In genomic region chr6:31462964-31463940, GRCh38 we compare ENCODE assay signal across 8 cellular contexts. TPM values are rescaled to one million over a fixed set of nuclear protein-coding genes. Genes with fewer than 3 reads are reported as not detected.
A peak's percentile ranks its signal among the peaks of the same experiment; 100 is the strongest.
DNase-seq lines count a peak whose midpoint lies in the region; TF ChIP-seq lines count a peak whose summit lies in the region.

No MANE protein-coding gene starts in this region.

- no peak overlapping the region for H3K56ac ChIP-seq in H9 (ENCODE audit: insufficient read length, low read depth, low read length)

- WGBS in H9 (ENCODE audit: extremely low coverage, insufficient read length, low lambda C conversion rate), result no CpG with 5 or more reads among the region's 29 CpGs
- WGBS in smooth muscle cell (ENCODE audit: low lambda C conversion rate), result 32% methylated on average over 29 of the region's 29 CpGs

- H2BK5ac ChIP-seq in H9 (ENCODE audit: insufficient read length, low read length), result no peak overlapping the region

- H2AK5ac ChIP-seq in H9 (ENCODE audit: insufficient read length, low read length), result no peak overlapping the region

- no peak overlapping the region for H2BK120ac ChIP-seq in H9 (ENCODE audit: low read depth, low read length, poor library complexity, severe bottlenecking)

- H4K5ac ChIP-seq in H9 (ENCODE audit: insufficient read length, low read depth, low read length), result no peak overlapping the region

- H3K79me1 ChIP-seq in H9 (ENCODE audit: insufficient read depth, low read depth, low read length, poor library complexity, severe bottlenecking), result no peaks in the 10 kb centered on the region

- no peaks in the 10 kb centered on the region for H3K36me3 ChIP-seq in smooth muscle cell (ENCODE audit: low read depth)

- H3K4me2 ChIP-seq in H9 (ENCODE audit: insufficient read depth, insufficient read length, low read length) (peak overlapping the region; percentile 46), smooth muscle cell (peak overlapping the region; percentile 80)

- no peak overlapping the region for H4K91ac ChIP-seq in H9 (ENCODE audit: insufficient read length, low read depth, low read length)

- H3K18ac ChIP-seq in H9 (ENCODE audit: insufficient read length, low read depth, low read length), result peak overlapping the region; percentile 74

- peak overlapping the region in 1 of 3 experiments; percentile 64; a peak in 1 of 7 replicates for H3K27ac Mint-ChIP-seq in H9

- H2BK20ac ChIP-seq in H9 (ENCODE audit: low read depth, low read length, poor library complexity, severe bottlenecking), result no peak overlapping the region

- TF ChIP-seq CTCF in H9 (conservative IDR thresholded peaks at IDR 0.05), result no peak
- no peak for TF ChIP-seq CTCF in smooth muscle cell (IDR thresholded peaks at IDR 0.05; ENCODE audit: borderline replicate concordance, insufficient read depth, poor library complexity, severe bottlenecking)

- peaks cover 18% of the 10 kb centered on the region for H3K27me3 Mint-ChIP-seq in H9 (ENCODE audit: low read depth)

- no peaks in the 10 kb centered on the region for H3F3A ChIP-seq in smooth muscle cell (ENCODE audit: low read depth)

- H3K14ac ChIP-seq in H9 (ENCODE audit: insufficient read depth, low read length), result peak overlapping the region; percentile 71; the same call in 1 of the 2 replicates

- no peaks in the 10 kb centered on the region for H3K9me3 Mint-ChIP-seq in H9

- H3K4me1 ChIP-seq in H9 (ENCODE audit: insufficient read depth, low read length), result peaks cover 6% of the 10 kb centered on the region; the same call in 1 of the 2 replicates
- H3K4me1 ChIP-seq in smooth muscle cell (ENCODE audit: low read depth), result no peaks in the 10 kb centered on the region

- no peak overlapping the region for H3K23ac ChIP-seq in H9 (ENCODE audit: insufficient read length, low read depth, low read length)

- H3K79me2 ChIP-seq in H9 (ENCODE audit: insufficient read depth, low read length), result no peaks in the 10 kb centered on the region
- H3K79me2 ChIP-seq in smooth muscle cell (ENCODE audit: low read depth), result no peaks in the 10 kb centered on the region

- peak overlapping the region; percentile 47 for H3K4me3 ChIP-seq in smooth muscle cell

- H3K9ac ChIP-seq in H9 (ENCODE audit: extremely low read depth, insufficient read length, low read length) (no peak overlapping the region), smooth muscle cell (ENCODE audit: low read depth) (no peak overlapping the region)

- peaks cover 0 to 3% (median 0%) of the 10 kb centered on the region in 3 experiments; a peak in 1 of 7 replicates for H3K36me3 Mint-ChIP-seq in H9 (ENCODE audit: insufficient read depth in 1 of 3, low read depth in 3 of 3)

- no peak overlapping the region for H3K27ac ChIP-seq in H9 (ENCODE audit: insufficient read length, low read depth, low read length)
- H3K27ac ChIP-seq in caudate nucleus (ENCODE audit: low read depth, low read length), result peak overlapping the region; percentile 44
- H3K27ac ChIP-seq in smooth muscle cell (ENCODE audit: low read depth), result no peak overlapping the region

- H3K27me3 ChIP-seq in H9 (ENCODE audit: insufficient read depth, low read length) (no peaks in the 10 kb centered on the region), smooth muscle cell (ENCODE audit: low read depth) (peaks cover 4% of the 10 kb centered on the region)

- H4K20me1 ChIP-seq in H9 (ENCODE audit: control insufficient read depth, insufficient read depth, insufficient read length) (no peaks in the 10 kb centered on the region), smooth muscle cell (ENCODE audit: low read depth) (no peaks in the 10 kb centered on the region)

- DNase-seq in GM03348 (ENCODE audit: low spot score) (peak; percentile 84), H9 (peak; percentile 95), NCI-H1105 (lab: John Stamatoyannopoulos, UW) (peak; percentile 30), caudate nucleus (lab: John Stamatoyannopoulos, UW) (peak in 59 of 61 donors; percentile 9 to 95 (median 64)), inferior parietal cortex (ENCODE audit: extremely low spot score) (peak; percentile 75), smooth muscle cell (lab: John Stamatoyannopoulos, UW; ENCODE audit: unreplicated experiment) (no peak), KG1 (lab: John Stamatoyannopoulos, UW) (no peak)
- DNase-seq in activated CD4-positive, CD25-positive, alpha-beta regulatory T cell treated with anti-CD3 and anti-CD28 coated beads, Interleukin-2, amount 50 U/mL, for 16 hours (ENCODE audit: low read depth, low spot score), result peak; percentile 87

- peaks cover 12 to 19% of the 10 kb centered on the region in 2 experiments for H3K4me1 Mint-ChIP-seq in H9

- H3K9me3 ChIP-seq in H9 (ENCODE audit: control insufficient read depth, low read depth, low read length) (no peaks in the 10 kb centered on the region), smooth muscle cell (replicated peaks; ENCODE audit: low read depth) (no peaks in the 10 kb centered on the region)

- no peak overlapping the region for H4K8ac ChIP-seq in H9 (replicated peaks; ENCODE audit: insufficient read length, low read depth, low read length)

- no peak overlapping the region for H2BK15ac ChIP-seq in H9 (ENCODE audit: low read depth, low read length)

- no peak overlapping the region for H2BK12ac ChIP-seq in H9 (ENCODE audit: insufficient read length, low read depth, low read length)

- peak overlapping the region; percentile 65 to 77 for H3K4me3 Mint-ChIP-seq in H9

- no peak overlapping the region for H3K4ac ChIP-seq in H9 (ENCODE audit: low read depth, low read length)

- H3K23me2 ChIP-seq in H9 (ENCODE audit: insufficient read length, low read depth, low read length, poor library complexity, severe bottlenecking), result no peaks in the 10 kb centered on the region

- H2AFZ ChIP-seq in H9 (ENCODE audit: low read length), result no peak overlapping the region
- H2AFZ ChIP-seq in smooth muscle cell (ENCODE audit: low read depth), result peak overlapping the region; percentile 75

- H3T11ph ChIP-seq in H9 (ENCODE audit: low read length), result no peak overlapping the region

RNA-seq across cellular contexts. Expression of gene MICB, which starts 34.7 kb away (rescaled TPM):
- 6.2 and 6.8 TPM in 2 replicates for total RNA-seq in H9 (2021)
- total RNA-seq in smooth muscle cell, result 2.9 and 4.7 TPM in 2 replicates
- 1.4 and 2.4 TPM in 2 replicates for polyA plus RNA-seq in smooth muscle cell

RNA-seq across cellular contexts. Expression of gene MICA, which starts 59.9 kb away (rescaled TPM):
- total RNA-seq in H9 (2021) (8.5 and 8.8 TPM in 2 replicates), smooth muscle cell (45.8 and 54.2 TPM in 2 replicates)
- polyA plus RNA-seq in smooth muscle cell, result 60.8 and 61.5 TPM in 2 replicates

Comparison
In these comparisons a context has a peak if more than half of its experiments do, and no peak if none do; other contexts are left out.
1. DNase-seq: peak in GM03348 (single experiment), H9 (single experiment), NCI-H1105 (single experiment), activated CD4-positive, CD25-positive, alpha-beta regulatory T cell treated with anti-CD3 and anti-CD28 coated beads, Interleukin-2, amount 50 U/mL, for 16 hours (single experiment), caudate nucleus (59 of 61) and inferior parietal cortex (single experiment); none in smooth muscle cell (single experiment) and KG1 (single experiment).